In the genomic region with DNA sequence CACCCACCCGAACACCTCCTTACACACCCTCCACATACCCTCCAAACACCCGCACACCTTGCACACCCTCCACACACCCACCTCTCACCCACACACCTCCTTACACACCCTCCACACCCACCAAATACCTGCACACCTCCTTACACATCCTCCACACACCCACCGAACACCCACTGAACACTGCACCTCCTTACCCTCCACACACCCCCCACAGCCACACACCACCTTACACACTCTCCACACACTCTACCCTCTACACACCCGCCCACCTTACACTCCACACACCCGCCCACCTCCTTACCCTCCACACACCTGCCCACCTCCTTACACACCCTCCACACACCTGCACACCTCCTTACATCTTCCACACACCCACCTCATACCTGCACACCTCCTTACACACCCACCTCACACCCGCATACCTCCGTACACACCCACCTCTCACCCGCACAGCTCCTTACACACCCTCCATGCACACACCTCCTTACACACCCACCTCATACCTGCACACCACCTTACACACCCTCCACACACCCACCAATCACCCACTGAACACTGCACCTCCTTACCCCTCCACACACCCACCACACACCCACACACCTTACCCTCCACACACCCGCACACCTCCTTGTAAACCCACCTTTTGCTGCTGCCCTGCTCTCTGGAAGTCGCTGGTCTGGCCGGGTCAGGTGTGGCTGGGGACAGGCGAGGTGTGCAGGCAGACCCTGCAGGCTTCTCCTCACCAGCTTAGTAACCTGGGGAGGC, we compare ENCODE assay signal across 15 cellular contexts. TPM values are rescaled to one million over a fixed set of nuclear protein-coding genes. Genes with fewer than 3 reads are reported as not detected.
DNase-seq lines count a peak whose midpoint lies in the region; ATAC-seq and TF ChIP-seq lines count a peak whose summit lies in the region.
"Had no signal": no experiment of that assay in that cellular context is flagged by ENCODE, and none has a peak within 500 bp of the region (broad histone marks: within the 10 kb centered on the region; RNA-seq: fewer than 3 reads in every experiment).

No MANE protein-coding gene starts in this region.

- POLR2A ChIA-PET in HEK293 (lab: Yijun Ruan, JAX) = interaction anchor here (1.0 kb wide), 1 partner anchor 38 kb away, joined by 4 read pairs; the partner anchor contains the start of gene COQ8A

- H3K27me3 ChIP-seq in right atrium auricular region = no peaks in the 10 kb centered on the region
- H3K27me3 ChIP-seq: BLaER1 had no signal

- CTCF ChIA-PET in activated naive CD4-positive, alpha-beta T cell treated with anti-CD3 and anti-CD28 coated beads for 36 hours (lab: Charles Lee) = no interaction called here
- CTCF ChIA-PET in HEK293 (lab: Yijun Ruan, JAX) = no interaction called here

- peaks cover 2% of the 10 kb centered on the region for H3K36me3 Mint-ChIP-seq in activated naive CD4-positive, alpha-beta T cell treated with anti-CD3 and anti-CD28 coated beads for 36 hours (ENCODE audit: low read depth)
- H3K36me3 Mint-ChIP-seq in activated naive CD4-positive, alpha-beta T cell treated with anti-CD3 and anti-CD28 coated beads, Interleukin-2, amount 50 U/mL, for 72 hours = no peaks in the 10 kb centered on the region
- H3K36me3 Mint-ChIP-seq in stimulated activated naive B cell treated with anti-CD40 and anti-IgM and Interleukin-4, amounts not matched to agents 10 μg/mL and 1 μg/mL and 100 μg/mL, for 72 hours = peaks cover 20 to 28% of the 10 kb centered on the region in 2 donors

- H3K4me1 Mint-ChIP-seq in activated naive CD4-positive, alpha-beta T cell treated with anti-CD3 and anti-CD28 coated beads for 36 hours (ENCODE audit: low read depth) = no peaks in the 10 kb centered on the region
- peaks cover 0 to 12% of the 10 kb centered on the region in 2 donors for H3K4me1 Mint-ChIP-seq in stimulated activated naive B cell treated with anti-CD40 and anti-IgM and Interleukin-4, amounts not matched to agents 10 μg/mL and 1 μg/mL and 100 μg/mL, for 72 hours

- H3K4me3 ChIP-seq in HEK293 (ENCODE audit: low read depth, low read length) = no peak overlapping the region
- H3K4me3 ChIP-seq in right atrium auricular region = no peak overlapping the region
- H3K4me3 ChIP-seq: BLaER1, K562 had no signal

- peak; percentile 1 for DNase-seq in activated naive CD4-positive, alpha-beta T cell treated with anti-CD3 and anti-CD28 coated beads for 36 hours
- no peak for DNase-seq in activated naive CD4-positive, alpha-beta T cell treated with anti-CD3 and anti-CD28 coated beads, Interleukin-2, amount 50 U/mL, for 72 hours (ENCODE audit: low spot score in 2 of 2)
- no peak for DNase-seq in right atrium auricular region (ENCODE audit: low spot score)
- DNase-seq in stimulated activated naive B cell treated with anti-CD40 and anti-IgM and Interleukin-4, amounts not matched to agents 10 μg/mL and 1 μg/mL and 100 μg/mL, for 72 hours = no peak
- no peak for DNase-seq in middle frontal gyrus (ENCODE audit: extremely low spot score, low spot score)
- DNase-seq in DMS53 treated with DMSO at 0.1 percent for 48 hours (lab: John Stamatoyannopoulos, UW; ENCODE audit: unreplicated experiment) = no peak
- DNase-seq in stimulated activated CD4-positive, alpha-beta T cell treated with anti-CD3 and anti-CD28 coated beads, Interleukin-15, amount 100 ng/mL, for 24 hours = no peak
- DNase-seq: CD8-positive, alpha-beta T cell; DMS79 treated with DMSO at 0.1 percent for 48 hours; NCI-H187; NCI-H226; NCI-H524 treated with DMSO at 0.1 percent for 48 hours had no signal

- no peak overlapping the region for H3K27ac Mint-ChIP-seq in activated naive CD4-positive, alpha-beta T cell treated with anti-CD3 and anti-CD28 coated beads for 36 hours
- H3K27ac Mint-ChIP-seq in activated naive CD4-positive, alpha-beta T cell treated with anti-CD3 and anti-CD28 coated beads, Interleukin-2, amount 50 U/mL, for 72 hours = peak overlapping the region in 1 of 2 donors; percentile 60
- H3K27ac Mint-ChIP-seq in stimulated activated naive B cell treated with anti-CD40 and anti-IgM and Interleukin-4, amounts not matched to agents 10 μg/mL and 1 μg/mL and 100 μg/mL, for 72 hours = peak overlapping the region; percentile 14
- H3K27ac Mint-ChIP-seq: CD8-positive, alpha-beta T cell had no signal

- H3K4me1 ChIP-seq in HEK293 (ENCODE audit: control insufficient read depth, insufficient read depth, low read length) = no peaks in the 10 kb centered on the region
- H3K4me1 ChIP-seq in right atrium auricular region = peaks cover 0 to 76% of the 10 kb centered on the region in 2 donors

- H3K27ac ChIP-seq in HEK293 (ENCODE audit: extremely low read depth, low read depth, low read length) (no peak overlapping the region), right atrium auricular region (peak overlapping the region; percentile 91 to 97)
- H3K27ac ChIP-seq: BLaER1 had no signal

- no peak overlapping the region for H3K4me3 Mint-ChIP-seq in activated naive CD4-positive, alpha-beta T cell treated with anti-CD3 and anti-CD28 coated beads for 36 hours
- no peak overlapping the region for H3K4me3 Mint-ChIP-seq in stimulated activated naive B cell treated with anti-CD40 and anti-IgM and Interleukin-4, amounts not matched to agents 10 μg/mL and 1 μg/mL and 100 μg/mL, for 72 hours
- H3K4me3 Mint-ChIP-seq: CD8-positive, alpha-beta T cell had no signal

- no peaks in the 10 kb centered on the region for H3K9me3 Mint-ChIP-seq in activated naive CD4-positive, alpha-beta T cell treated with anti-CD3 and anti-CD28 coated beads for 36 hours
- no peaks in the 10 kb centered on the region for H3K9me3 Mint-ChIP-seq in activated naive CD4-positive, alpha-beta T cell treated with anti-CD3 and anti-CD28 coated beads, Interleukin-2, amount 50 U/mL, for 72 hours
- H3K9me3 Mint-ChIP-seq in stimulated activated naive B cell treated with anti-CD40 and anti-IgM and Interleukin-4, amounts not matched to agents 10 μg/mL and 1 μg/mL and 100 μg/mL, for 72 hours = no peaks in the 10 kb centered on the region
- H3K9me3 Mint-ChIP-seq: CD8-positive, alpha-beta T cell had no signal

- no peaks in the 10 kb centered on the region for H3K9me3 ChIP-seq in HEK293 (ENCODE audit: control insufficient read depth, insufficient read depth, low read depth, low read length)
- no peaks in the 10 kb centered on the region for H3K9me3 ChIP-seq in right atrium auricular region
- H3K9me3 ChIP-seq: BLaER1 had no signal

- H3K36me3 ChIP-seq in HEK293 (ENCODE audit: control insufficient read depth in 2 of 2, insufficient read depth in 1 of 2, low read length in 2 of 2) (peaks cover 12 to 28% of the 10 kb centered on the region in 2 experiments; a peak in 2 of 3 replicates), right atrium auricular region (peaks cover 41% of the 10 kb centered on the region)

- no peaks in the 10 kb centered on the region for H3K27me3 Mint-ChIP-seq in activated naive CD4-positive, alpha-beta T cell treated with anti-CD3 and anti-CD28 coated beads for 36 hours (ENCODE audit: low read depth)
- no peaks in the 10 kb centered on the region for H3K27me3 Mint-ChIP-seq in stimulated activated naive B cell treated with anti-CD40 and anti-IgM and Interleukin-4, amounts not matched to agents 10 μg/mL and 1 μg/mL and 100 μg/mL, for 72 hours

- intact Hi-C loops in activated naive CD4-positive, alpha-beta T cell treated with anti-CD3 and anti-CD28 coated beads for 36 hours (cut with micrococcal nuclease) = no loop called here

- TF ChIP-seq CTCF in HEK293 (tag by site-specific recombination; IDR thresholded peaks at IDR 0.05) = no peak
- no peak for TF ChIP-seq CTCF in right atrium auricular region (IDR thresholded peaks at IDR 0.05)

- ATAC-seq in activated naive CD4-positive, alpha-beta T cell treated with anti-CD3 and anti-CD28 coated beads, Interleukin-2, amount 50 U/mL, for 72 hours = no peak
- ATAC-seq in stimulated activated naive B cell treated with anti-CD40 and anti-IgM and Interleukin-4, amounts not matched to agents 10 μg/mL and 1 μg/mL and 100 μg/mL, for 72 hours (replicated peaks) = no peak
- ATAC-seq: CD8-positive, alpha-beta T cell; K562 had no signal

TF ChIP-seq in HEK293, 187 proteins besides CTCF, POLR2A, EP300 and RAD21 (continues in another document):
- TF ChIP-seq OSR2 (tag by site-specific recombination; IDR thresholded peaks at IDR 0.05) (no peak), ZNF449 (tag by site-specific recombination; IDR thresholded peaks at IDR 0.05) (no peak), PRDM1 (tag by site-specific recombination; IDR thresholded peaks at IDR 0.05) (no peak), ZSCAN18 (tag by site-specific recombination; IDR thresholded peaks at IDR 0.05) (no peak), ZNF768 (tag by site-specific recombination; IDR thresholded peaks at IDR 0.05) (no peak), ZNF571 (tag by site-specific recombination; IDR thresholded peaks at IDR 0.05) (no peak), ZNF510 (tag by site-specific recombination; IDR thresholded peaks at IDR 0.05; ENCODE audit: insufficient replicate concordance) (no peak), ZEB2 (tag by site-specific recombination; IDR thresholded peaks at IDR 0.05) (peak; percentile 52), ZNF133 (tag by site-specific recombination; IDR thresholded peaks at IDR 0.05) (no peak)

RNA-seq across cellular contexts. Expression of gene COQ8A, which starts 38.4 kb away (rescaled TPM):
- 10 to 100 TPM; 24.8 to 26.5 TPM for total RNA-seq in activated naive CD4-positive, alpha-beta T cell treated with anti-CD3 and anti-CD28 coated beads for 36 hours
- total RNA-seq in activated naive CD4-positive, alpha-beta T cell treated with anti-CD3 and anti-CD28 coated beads, Interleukin-2, amount 50 U/mL, for 72 hours = 10 to 100 TPM; 20.5 to 28.1 TPM
- 100 to 1,000 TPM; 158 to 253 TPM for total RNA-seq in right atrium auricular region

Comparison
In these comparisons a context has a peak if more than half of its experiments do, and no peak if none do; other contexts are left out.
1. RNA of gene COQ8A, which starts 38.4 kb away (total RNA-seq): 158 to 253 TPM in right atrium auricular region; 20.5 to 28.1 TPM in activated naive CD4-positive, alpha-beta T cell treated with anti-CD3 and anti-CD28 coated beads, Interleukin-2, amount 50 U/mL, for 72 hours and 24.8 to 26.5 TPM in activated naive CD4-positive, alpha-beta T cell treated with anti-CD3 and anti-CD28 coated beads for 36 hours; every median in the first group is over 4 times any median in the second.